In genomic region chr3:157393076-157393475, GRCh38 we compare ENCODE assay signal across 22 cellular contexts. TPM values are rescaled to one million over a fixed set of nuclear protein-coding genes. Genes with fewer than 3 reads are reported as not detected.
"Had no signal": no experiment of that assay in that cellular context is flagged by ENCODE, and none has a peak within 500 bp of the region (broad histone marks: within the 10 kb centered on the region; RNA-seq: fewer than 3 reads in every experiment).

No MANE protein-coding gene starts in this region.

- H3K36me3 Mint-ChIP-seq: memory B cell; natural killer cell treated with Interleukin-12 subunit alpha and Interleukin-12 subunit beta and Interleukin-15 and Interleukin-18, amount 100 ng/mL, for 72 hours; stimulated activated effector memory CD8-positive, alpha-beta T cell treated with anti-CD3 and anti-CD28 coated beads, Interleukin-12 subunit alpha, Interleukin-12 subunit beta, amount 100 ng/mL, for 72 hours had no signal

- H3K36me3 ChIP-seq: colonic mucosa, gastrocnemius medialis, left lung, lower lobe of right lung, neural progenitor cell, pancreas, tibial artery, upper lobe of left lung, uterus had no signal

- H2AFZ ChIP-seq: neural progenitor cell had no signal

- H3K4me3 Mint-ChIP-seq: memory B cell; mesothelial cell of epicardium; natural killer cell treated with Interleukin-12 subunit alpha and Interleukin-12 subunit beta and Interleukin-15 and Interleukin-18, amount 100 ng/mL, for 72 hours; neural progenitor cell; stimulated activated effector memory CD8-positive, alpha-beta T cell treated with anti-CD3 and anti-CD28 coated beads, Interleukin-12 subunit alpha, Interleukin-12 subunit beta, amount 100 ng/mL, for 72 hours; stimulated activated naive CD8-positive, alpha-beta T cell treated with anti-CD3 and anti-CD28 coated beads, Interleukin-15, Interleukin-2, amounts not matched to agents 100 ng/mL and 50 ng/mL, for 24 hours had no signal

- ATAC-seq: gastrocnemius medialis; left lung; lower lobe of right lung; natural killer cell treated with Interleukin-12 subunit alpha and Interleukin-12 subunit beta and Interleukin-15 and Interleukin-18, amount 100 ng/mL, for 72 hours; pancreas; right cardiac atrium; stimulated activated effector memory CD8-positive, alpha-beta T cell treated with anti-CD3 and anti-CD28 coated beads, Interleukin-12 subunit alpha, Interleukin-12 subunit beta, amount 100 ng/mL, for 72 hours had no signal

- H3K4me3 ChIP-seq: colonic mucosa, gastrocnemius medialis, left lung, lower lobe of right lung, neural progenitor cell, pancreas, smooth muscle cell, tibial artery, upper lobe of left lung, uterus had no signal

- H3K9me3 ChIP-seq: colonic mucosa, gastrocnemius medialis, left lung, lower lobe of right lung, pancreas, tibial artery, upper lobe of left lung, uterus had no signal

- H3K27ac ChIP-seq: colonic mucosa, gastrocnemius medialis, left lung, lower lobe of right lung, neural progenitor cell, pancreas, tibial artery, upper lobe of left lung, uterus had no signal

- H3K27me3 Mint-ChIP-seq: progenitor cell of endocrine pancreas; stimulated activated naive CD8-positive, alpha-beta T cell treated with anti-CD3 and anti-CD28 coated beads, Interleukin-15, Interleukin-2, amounts not matched to agents 100 ng/mL and 50 ng/mL, for 24 hours had no signal

- DNase-seq: colonic mucosa; dermis blood vessel endothelial cell; erythroblast; gastrocnemius medialis; left lung; lower lobe of right lung; nucleus accumbens; pancreas; right cardiac atrium; stimulated activated CD4-positive, alpha-beta T cell treated with anti-CD3 and anti-CD28 coated beads, Interleukin-2, amount 100 ng/mL, for 48 hours; stimulated activated CD8-positive, alpha-beta memory T cell treated with anti-CD3 and anti-CD28 coated beads, Interleukin-4, amount 100 ng/mL, for 48 hours; tibial artery; upper lobe of left lung; uterus had no signal

- H3K4me2 ChIP-seq: neural progenitor cell, smooth muscle cell had no signal

- H3K27ac Mint-ChIP-seq: memory B cell; mesothelial cell of epicardium; natural killer cell treated with Interleukin-12 subunit alpha and Interleukin-12 subunit beta and Interleukin-15 and Interleukin-18, amount 100 ng/mL, for 72 hours; neural progenitor cell; progenitor cell of endocrine pancreas; stimulated activated effector memory CD8-positive, alpha-beta T cell treated with anti-CD3 and anti-CD28 coated beads, Interleukin-12 subunit alpha, Interleukin-12 subunit beta, amount 100 ng/mL, for 72 hours; stimulated activated naive CD8-positive, alpha-beta T cell treated with anti-CD3 and anti-CD28 coated beads, Interleukin-15, Interleukin-2, amounts not matched to agents 100 ng/mL and 50 ng/mL, for 24 hours had no signal

- H3K4me1 Mint-ChIP-seq: memory B cell; mesothelial cell of epicardium; stimulated activated effector memory CD8-positive, alpha-beta T cell treated with anti-CD3 and anti-CD28 coated beads, Interleukin-12 subunit alpha, Interleukin-12 subunit beta, amount 100 ng/mL, for 72 hours had no signal

- H3K9ac ChIP-seq: neural progenitor cell had no signal

- H3K4me1 ChIP-seq: colonic mucosa, gastrocnemius medialis, left lung, lower lobe of right lung, pancreas, tibial artery, upper lobe of left lung, uterus had no signal

- H3K27me3 ChIP-seq: colonic mucosa, gastrocnemius medialis, left lung, neural progenitor cell, pancreas, tibial artery, upper lobe of left lung, uterus had no signal

RNA-seq across cellular contexts. Expression of gene PTX3, which starts 43.6 kb away (rescaled TPM):
- total RNA-seq: natural killer cell treated with Interleukin-12 subunit alpha and Interleukin-12 subunit beta and Interleukin-15 and Interleukin-18, amount 100 ng/mL, for 72 hours had no signal
